ENCODE assay signal across 1 cellular context in genomic region chr17:48997827-48998556, GRCh38.
TF ChIP-seq lines count a peak whose summit lies in the region.

No MANE protein-coding gene starts in this region.

TF ChIP-seq in HepG2, 621 proteins besides CTCF, POLR2A, EP300 and RAD21 (continued from another document and continues in another):
- TF ChIP-seq STAT6 (CRISPR knock-in tag; IDR thresholded peaks at IDR 0.05; ENCODE audit: borderline replicate concordance) (0 out of 2 replicates have a peak, but pooled peaks have one; percentile 24), ZNF280B (CRISPR knock-in tag; IDR thresholded peaks at IDR 0.05; ENCODE audit: borderline replicate concordance) (no peak), ZNF12 (CRISPR knock-in tag; IDR thresholded peaks at IDR 0.05) (no peak), MXD3 (CRISPR knock-in tag; IDR thresholded peaks at IDR 0.05) (peak; percentile 29; the same call in 1 of the 2 replicates), ZNF407 (CRISPR knock-in tag; IDR thresholded peaks at IDR 0.05; ENCODE audit: not compliant biosample characterization) (no peak), HIVEP1 (CRISPR knock-in tag; IDR thresholded peaks at IDR 0.05) (peak; percentile 39; the same call in 1 of the 2 replicates), ZNF589 (CRISPR knock-in tag; conservative IDR thresholded peaks at IDR 0.05) (no peak), RBM22 (optimal IDR thresholded peaks at IDR 0.05; ENCODE audit: low read length) (peak; percentile 51), ONECUT2 (CRISPR knock-in tag; IDR thresholded peaks at IDR 0.05) (no peak), HIC2 (CRISPR knock-in tag; IDR thresholded peaks at IDR 0.05; ENCODE audit: low read depth) (no peak), CENPX (CRISPR knock-in tag; IDR thresholded peaks at IDR 0.05) (no peak), ELF1 (CRISPR knock-in tag; IDR thresholded peaks at IDR 0.05) (no peak), ZNF639 (CRISPR knock-in tag; conservative IDR thresholded peaks at IDR 0.05) (no peak), BCL3 (CRISPR knock-in tag; IDR thresholded peaks at IDR 0.05) (peak; percentile 15; the same call in 1 of the 2 replicates), PHF21A (CRISPR knock-in tag; IDR thresholded peaks at IDR 0.05) (peak; percentile 23; the same call in 1 of the 2 replicates), ATF5 (CRISPR knock-in tag; IDR thresholded peaks at IDR 0.05; ENCODE audit: low read depth) (0 out of 2 replicates have a peak, but pooled peaks have one; percentile 44), MIER2 (CRISPR knock-in tag; IDR thresholded peaks at IDR 0.05) (no peak), ZFP41 (CRISPR knock-in tag; IDR thresholded peaks at IDR 0.05; ENCODE audit: borderline replicate concordance) (peak; percentile 74; the same call in 1 of the 2 replicates), MLLT10 (CRISPR knock-in tag; IDR thresholded peaks at IDR 0.05) (no peak), SIN3A (IDR thresholded peaks at IDR 0.05; ENCODE audit: borderline replicate concordance, low read depth, low read length) (peak; percentile 59; the same call in 1 of the 2 replicates), ZNF616 (CRISPR knock-in tag; IDR thresholded peaks at IDR 0.05; ENCODE audit: low read depth) (no peak; the same call in 1 of the 2 replicates), CREB3 (CRISPR knock-in tag; IDR thresholded peaks at IDR 0.05) (no peak), PAWR (CRISPR knock-in tag; IDR thresholded peaks at IDR 0.05; ENCODE audit: borderline replicate concordance) (no peak), SAP130 (CRISPR knock-in tag; IDR thresholded peaks at IDR 0.05; ENCODE audit: low read depth) (peak; percentile 63), ZFP1 (CRISPR knock-in tag; IDR thresholded peaks at IDR 0.05) (no peak), PAXIP1 (CRISPR knock-in tag; conservative IDR thresholded peaks at IDR 0.05) (0 out of 2 replicates have a peak, but pooled peaks have one; percentile 8), ZFY (CRISPR knock-in tag; IDR thresholded peaks at IDR 0.05) (peak; percentile 68), KMT2B (CRISPR knock-in tag; IDR thresholded peaks at IDR 0.05) (peak; percentile 38; the same call in 1 of the 2 replicates), PTBP1 (IDR thresholded peaks at IDR 0.05; ENCODE audit: low read depth, low read length, poor library complexity, severe bottlenecking) (no peak), ZZZ3 (CRISPR knock-in tag; IDR thresholded peaks at IDR 0.05; ENCODE audit: borderline replicate concordance) (0 out of 2 replicates have a peak, but pooled peaks have one; percentile 19)
